22 cellular contexts compared by ENCODE assay signal in genomic region chr16:71431176-71431575, GRCh38. TPM values are rescaled to one million over a fixed set of nuclear protein-coding genes. Genes with fewer than 3 reads are reported as not detected.
"Had no signal": no experiment of that assay in that cellular context is flagged by ENCODE, and none has a peak within 500 bp of the region (broad histone marks: within the 10 kb centered on the region; RNA-seq: fewer than 3 reads in every experiment).

No MANE protein-coding gene starts in this region.

- H3K4me3 Mint-ChIP-seq: IgD-negative memory B cell had no signal

- H3K27ac ChIP-seq: HL-60, SJSA1, SK-N-MC had no signal

- H3K36me3 ChIP-seq: SJSA1 had no signal

- H3K4me1 ChIP-seq: SJSA1 had no signal

- H3K4me3 ChIP-seq: SJSA1, SK-N-MC had no signal

- H3K27ac Mint-ChIP-seq: IgD-negative memory B cell had no signal

- DNase-seq: KBM-7, NCI-H1092, NCI-H1105 treated with DMSO at 0.1 percent for 48 hours, NCI-H1417 treated with DMSO at 0.1 percent for 48 hours, NCI-H146, NCI-H1694 treated with DMSO at 0.1 percent for 48 hours, NCI-H1930, NCI-H2081, NCI-H2171 treated with DMSO at 0.1 percent for 48 hours, NCI-H510A, NCI-H524 treated with DMSO at 0.1 percent for 48 hours, NCI-H69, NCI-H774, Right ventricle myocardium superior, RPMI8226, SIG-M5 had no signal

RNA-seq across cellular contexts. Expression of gene TLE7, which starts 10.7 kb away (rescaled TPM):
- total RNA-seq: LHCN-M2, MCF 10A, Right ventricle myocardium superior, SJSA1 had no signal
- polyA plus RNA-seq: IgD-negative memory B cell had no signal
